Comparison of ENCODE assay signal across 8 cellular contexts in the genomic region with DNA sequence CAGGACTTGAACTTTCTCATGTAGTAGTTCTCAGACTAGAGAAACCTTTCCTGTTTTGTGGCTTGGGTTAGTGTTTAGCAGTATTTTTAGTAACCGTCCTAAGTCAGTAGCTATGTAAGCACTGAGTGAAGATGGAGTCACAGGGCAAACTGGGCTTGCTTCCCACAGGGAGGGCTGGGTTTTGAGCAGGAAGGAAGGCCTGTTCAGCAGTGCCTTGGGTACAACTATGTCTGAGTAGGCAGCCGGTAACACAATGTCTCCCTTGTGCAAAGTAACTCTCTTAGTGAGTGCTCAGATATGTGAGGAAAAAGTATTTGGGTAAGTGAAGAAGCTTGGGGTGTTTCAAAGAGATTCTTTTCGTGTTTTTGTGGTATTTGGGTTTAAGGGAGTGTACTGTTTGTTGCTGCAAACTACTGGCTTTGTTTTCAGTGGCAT.
A peak's percentile ranks its signal among the peaks of the same experiment; 100 is the strongest.
DNase-seq lines count a peak whose midpoint lies in the region; ATAC-seq and TF ChIP-seq lines count a peak whose summit lies in the region.

No MANE protein-coding gene starts in this region.

- ATAC-seq in HG03460 (IDR thresholded peaks at IDR 0.05; ENCODE audit: unreplicated experiment) (peak; percentile 78), GM21515 (IDR thresholded peaks at IDR 0.05; ENCODE audit: unreplicated experiment) (no peak)
- peak; percentile 84 for ATAC-seq in activated CD8-positive, alpha-beta T cell treated with anti-CD3 and anti-CD28 coated beads, Interleukin-2, amount 10 ng/mL, durations not matched to agents 7 days and 5 days

- peaks cover 17% of the 10 kb centered on the region for H3K4me1 Mint-ChIP-seq in activated CD8-positive, alpha-beta T cell treated with anti-CD3 and anti-CD28 coated beads, Interleukin-2, amount 10 ng/mL, durations not matched to agents 7 days and 5 days (ENCODE audit: low read depth)
- peaks cover 8% of the 10 kb centered on the region for H3K4me1 Mint-ChIP-seq in nephron

- CTCF ChIA-PET in activated CD8-positive, alpha-beta T cell treated with anti-CD3 and anti-CD28 coated beads, Interleukin-2, amount 10 ng/mL, durations not matched to agents 7 days and 5 days (lab: Charles Lee) = interaction anchor here (2.7 kb wide), 1 partner anchor 113 kb away, joined by 13 read pairs; no protein-coding TSS in a partner anchor

- peak overlapping the region; percentile 73 for H3K27ac Mint-ChIP-seq in activated CD8-positive, alpha-beta T cell treated with anti-CD3 and anti-CD28 coated beads, Interleukin-2, amount 10 ng/mL, durations not matched to agents 7 days and 5 days
- H3K27ac Mint-ChIP-seq in nephron = peak overlapping the region; percentile 89 to 94 (median 90)

- H3K4me3 ChIP-seq in foreskin fibroblast (ENCODE audit: low read depth in 1 of 2, low read length in 2 of 2) = peak overlapping the region; percentile 21 to 42

- H3K27me3 Mint-ChIP-seq in activated CD8-positive, alpha-beta T cell treated with anti-CD3 and anti-CD28 coated beads, Interleukin-2, amount 10 ng/mL, durations not matched to agents 7 days and 5 days (ENCODE audit: low read depth) = no peaks in the 10 kb centered on the region
- no peaks in the 10 kb centered on the region for H3K27me3 Mint-ChIP-seq in nephron (ENCODE audit: low read depth)

- TF ChIP-seq CTCF in GM10266 (IDR thresholded peaks at IDR 0.05; ENCODE audit: control insufficient read depth, insufficient read depth, low read depth, missing control alignments) (no peak), foreskin fibroblast (IDR thresholded peaks at IDR 0.05; ENCODE audit: low read depth, low read length) (no peak), nephron (IDR thresholded peaks at IDR 0.05; ENCODE audit: unreplicated experiment in 3 of 3) (no peak)

- peaks cover 21% of the 10 kb centered on the region for H3K9me3 Mint-ChIP-seq in activated CD8-positive, alpha-beta T cell treated with anti-CD3 and anti-CD28 coated beads, Interleukin-2, amount 10 ng/mL, durations not matched to agents 7 days and 5 days (ENCODE audit: insufficient read depth)
- peaks cover 4% of the 10 kb centered on the region for H3K9me3 Mint-ChIP-seq in nephron

- DNase-seq in GM10266 (ENCODE audit: extremely low spot score) (peak; percentile 15), foreskin fibroblast (peak; percentile 90 to 94), NOMO-1 (lab: John Stamatoyannopoulos, UW; ENCODE audit: unreplicated experiment in 2 of 2) (no peak), NCI-H1436 treated with DMSO at 0.1 percent for 48 hours (lab: John Stamatoyannopoulos, UW) (no peak)
- DNase-seq in activated CD8-positive, alpha-beta T cell treated with anti-CD3 and anti-CD28 coated beads, Interleukin-2, amount 10 ng/mL, durations not matched to agents 7 days and 5 days = peak; percentile 48

- POLR2A ChIA-PET in activated CD8-positive, alpha-beta T cell treated with anti-CD3 and anti-CD28 coated beads, Interleukin-2, amount 10 ng/mL, durations not matched to agents 7 days and 5 days (lab: Charles Lee) = no interaction called here

- peaks cover 49% of the 10 kb centered on the region for H3K36me3 Mint-ChIP-seq in activated CD8-positive, alpha-beta T cell treated with anti-CD3 and anti-CD28 coated beads, Interleukin-2, amount 10 ng/mL, durations not matched to agents 7 days and 5 days (ENCODE audit: low read depth)
- H3K36me3 Mint-ChIP-seq in nephron (ENCODE audit: low read depth) = peaks cover 55% of the 10 kb centered on the region

- peak overlapping the region; percentile 19 for H3K4me3 Mint-ChIP-seq in activated CD8-positive, alpha-beta T cell treated with anti-CD3 and anti-CD28 coated beads, Interleukin-2, amount 10 ng/mL, durations not matched to agents 7 days and 5 days
- peak overlapping the region; percentile 38 to 60 (median 49) for H3K4me3 Mint-ChIP-seq in nephron

Comparison
In these comparisons a context has a peak if more than half of its experiments do, and no peak if none do; other contexts are left out.
1. DNase-seq: peak in GM10266 (single experiment), activated CD8-positive, alpha-beta T cell treated with anti-CD3 and anti-CD28 coated beads, Interleukin-2, amount 10 ng/mL, durations not matched to agents 7 days and 5 days (single experiment) and foreskin fibroblast (2 of 2); none in NOMO-1 (0 of 2) and NCI-H1436 treated with DMSO at 0.1 percent for 48 hours (single experiment).